Comparison of ENCODE assay signal across 30 cellular contexts in the genomic region with DNA sequence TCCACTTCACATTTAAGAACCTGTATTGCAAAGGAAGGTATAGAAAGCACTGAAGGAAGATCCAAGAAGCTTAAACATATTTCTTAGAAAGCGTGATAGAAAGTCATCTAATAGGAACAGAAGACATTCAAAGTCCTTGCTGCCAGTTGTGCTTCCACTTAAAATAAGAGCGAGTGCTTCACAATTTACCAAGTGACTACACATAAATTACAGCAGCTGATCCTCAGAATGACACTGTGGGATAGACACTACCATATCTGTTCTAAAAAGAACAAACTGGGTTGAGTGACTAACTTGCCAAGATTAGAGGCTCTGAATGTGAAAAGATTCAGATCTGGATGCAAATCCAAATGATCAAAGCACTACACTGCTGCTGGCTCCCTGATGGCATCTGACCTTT.
"Had no signal": no experiment of that assay in that cellular context is flagged by ENCODE, and none has a peak within 500 bp of the region (broad histone marks: within the 10 kb centered on the region; RNA-seq: fewer than 3 reads in every experiment).

No MANE protein-coding gene starts in this region.

- H3K9me3 ChIP-seq: gastroesophageal sphincter, heart right ventricle, neutrophil, pancreas, right lobe of liver, stomach, testis, tibial artery had no signal

- FAIRE-seq: colon, keratinocyte, pancreas had no signal

- DNase-seq: central memory CD4-positive, alpha-beta T cell; effector CD8-positive, alpha-beta T cell; endodermal cell; foreskin fibroblast; glutamatergic neuron; heart right ventricle; hippocampal formation; left ventricle myocardium superior; mesenchymal stem cell; naive thymus-derived CD8-positive, alpha-beta T cell; nephron progenitor cell; pancreas; right lobe of liver; stimulated activated CD4-positive, alpha-beta T cell treated with anti-CD3 and anti-CD28 coated beads, Interleukin-2, amount 100 ng/mL, for 24 hours; stimulated activated CD4-positive, alpha-beta T cell treated with anti-CD3 and anti-CD28 coated beads, Interleukin-4, amount 100 ng/mL, for 24 hours; stimulated activated naive CD4-positive, alpha-beta T cell treated with Interleukin-2 at 50 U/mL for 16 hours; stomach; testis; tibial artery had no signal

- H3K27ac Mint-ChIP-seq: endodermal cell; mesothelial cell of epicardium; naive thymus-derived CD8-positive, alpha-beta T cell; nephron progenitor cell; progenitor cell of endocrine pancreas; stimulated activated effector memory CD8-positive, alpha-beta T cell treated with anti-CD3 and anti-CD28 coated beads, Interleukin-12 subunit alpha, Interleukin-12 subunit beta, amount 100 ng/mL, for 72 hours; type B pancreatic cell had no signal

- H3K4me1 Mint-ChIP-seq: mesothelial cell of epicardium, nephron progenitor cell had no signal

- H3K27ac ChIP-seq: epithelial cell of prostate, gastroesophageal sphincter, neutrophil, pancreas, right lobe of liver, stomach, testis, tibial artery had no signal

- H3K4me3 ChIP-seq: gastroesophageal sphincter, heart right ventricle, lung, pancreas, right lobe of liver, stomach, testis, tibial artery had no signal

- H3K27me3 Mint-ChIP-seq: naive thymus-derived CD8-positive, alpha-beta T cell; progenitor cell of endocrine pancreas; type B pancreatic cell had no signal

- H3K9me3 Mint-ChIP-seq: endodermal cell; mesothelial cell of epicardium; naive thymus-derived CD8-positive, alpha-beta T cell; nephron progenitor cell; stimulated activated effector memory CD8-positive, alpha-beta T cell treated with anti-CD3 and anti-CD28 coated beads, Interleukin-12 subunit alpha, Interleukin-12 subunit beta, amount 100 ng/mL, for 72 hours; type B pancreatic cell had no signal

- H3K4me1 ChIP-seq: pancreas, right lobe of liver, testis had no signal

- ATAC-seq: esophagus mucosa; gastroesophageal sphincter; left ventricle myocardium superior; naive thymus-derived CD8-positive, alpha-beta T cell; pancreas; right lobe of liver; stimulated activated effector memory CD8-positive, alpha-beta T cell treated with anti-CD3 and anti-CD28 coated beads, Interleukin-12 subunit alpha, Interleukin-12 subunit beta, amount 100 ng/mL, for 72 hours had no signal

- H3K4me3 Mint-ChIP-seq: endodermal cell; mesothelial cell of epicardium; naive thymus-derived CD8-positive, alpha-beta T cell; nephron progenitor cell; stimulated activated effector memory CD8-positive, alpha-beta T cell treated with anti-CD3 and anti-CD28 coated beads, Interleukin-12 subunit alpha, Interleukin-12 subunit beta, amount 100 ng/mL, for 72 hours; type B pancreatic cell had no signal

- H3K27me3 ChIP-seq: gastroesophageal sphincter, heart right ventricle, neutrophil, pancreas, right lobe of liver, stomach, testis, tibial artery had no signal
